In genomic region chr12:122975790-122976647, GRCh38 we compare ENCODE assay signal across 8 cellular contexts. TPM values are rescaled to one million over a fixed set of nuclear protein-coding genes. Genes with fewer than 3 reads are reported as not detected.
DNase-seq lines count a peak whose midpoint lies in the region; ATAC-seq and TF ChIP-seq lines count a peak whose summit lies in the region.

No MANE protein-coding gene starts in this region.

- H3K27ac ChIP-seq in GM23248 (peak overlapping the region; percentile 93), Panc1 (ENCODE audit: low read length) (peak overlapping the region; percentile 98), epithelial cell of prostate (peak overlapping the region; percentile 90), trophoblast cell (ENCODE audit: low read depth, low read length) (no peak overlapping the region)

- H4K8ac ChIP-seq in trophoblast cell (ENCODE audit: low read depth, low read length): peak overlapping the region; percentile 75

- peak overlapping the region; percentile 18 for H3K18ac ChIP-seq in trophoblast cell (ENCODE audit: low read length)

- H3K79me1 ChIP-seq in trophoblast cell (ENCODE audit: low read length): peaks cover 18% of the 10 kb centered on the region

- H3K14ac ChIP-seq in trophoblast cell (ENCODE audit: low read length): peak overlapping the region; percentile 77

- intact Hi-C loops in Panc1 (cut with micrococcal nuclease; ENCODE audit: unreplicated experiment): no loop called here

- CTCF ChIA-PET in Panc1 (lab: Charles Lee): no interaction called here

- no peak for TF ChIP-seq CTCF in Panc1 (IDR thresholded peaks at IDR 0.05)

- H3K9me2 ChIP-seq in GM23248 (ENCODE audit: insufficient read depth): no peaks in the 10 kb centered on the region

- H3K4me2 ChIP-seq in GM23248 (ENCODE audit: unreplicated experiment) (peak overlapping the region; percentile 99), trophoblast cell (ENCODE audit: low read length) (peak overlapping the region; percentile 94)

- DNase-seq in GM23248 (peak; percentile 53), Panc1 (ENCODE audit: low read depth, low spot score) (no peak), epithelial cell of prostate (ENCODE audit: low read depth, low spot score) (no peak), trophoblast cell (no peak), NCI-H2196 treated with DMSO at 0.1 percent for 48 hours (lab: John Stamatoyannopoulos, UW; ENCODE audit: unreplicated experiment) (no peak), GOT3 (lab: John Stamatoyannopoulos, UW) (no peak)

- H3F3A ChIP-seq in GM23248 (ENCODE audit: insufficient read depth): no peaks in the 10 kb centered on the region

- peak overlapping the region; percentile 95 for H3K4me3 ChIP-seq in GM23248
- H3K4me3 ChIP-seq in Panc1 (ENCODE audit: low read depth in 2 of 2, low read length in 2 of 2): peak overlapping the region; percentile 95 to 98
- peak overlapping the region; percentile 100 for H3K4me3 ChIP-seq in trophoblast cell (ENCODE audit: low read depth, low read length)

- H3K9ac ChIP-seq in GM23248 (peak overlapping the region; percentile 97), trophoblast cell (ENCODE audit: low read length) (peak overlapping the region; percentile 98)

- no peaks in the 10 kb centered on the region for H3K27me3 ChIP-seq in GM23248 (replicated peaks; ENCODE audit: insufficient read depth)
- no peaks in the 10 kb centered on the region for H3K27me3 ChIP-seq in Panc1 (ENCODE audit: control insufficient read depth, insufficient read depth, low read length)
- H3K27me3 ChIP-seq in trophoblast cell (ENCODE audit: insufficient read depth, low read length): no peaks in the 10 kb centered on the region

- in situ Hi-C loops in GM23248 (cut with MboI): no loop called here
- in situ Hi-C loops in Panc1 (cut with HindIII; ENCODE audit: low pct_unique_long_range_greater_than_20kb, low sequenced_read_pairs): no loop called here

- no peak overlapping the region for H2BK12ac ChIP-seq in trophoblast cell (ENCODE audit: low read length)

- H4K12ac ChIP-seq in trophoblast cell (ENCODE audit: low read depth, low read length): peak overlapping the region; percentile 21

- peak overlapping the region; percentile 49 for H3K4ac ChIP-seq in trophoblast cell (ENCODE audit: low read depth, low read length)

- H4K91ac ChIP-seq in trophoblast cell (ENCODE audit: low read depth, low read length): peak overlapping the region; percentile 22

- WGBS in GM23248 (ENCODE audit: low coverage in 1 of 2, low lambda C conversion rate in 2 of 2, missing lambda C conversion rate in 2 of 2), 2 experiments: 5 to 7% methylated on average over 8 of the region's 8 CpGs
- WGBS in trophoblast cell (ENCODE audit: extremely low coverage, insufficient coverage, insufficient read length): no CpG with 5 or more reads among the region's 8 CpGs

- H2AK5ac ChIP-seq in trophoblast cell (ENCODE audit: low read length): peak overlapping the region; percentile 44

- H3K4me1 ChIP-seq in GM23248 (ENCODE audit: insufficient read depth) (peaks cover 7% of the 10 kb centered on the region), Panc1 (ENCODE audit: control insufficient read depth, insufficient read depth, low read length) (peaks cover 19% of the 10 kb centered on the region), trophoblast cell (ENCODE audit: control insufficient read depth in 1 of 2, insufficient read depth in 2 of 2, low read length in 2 of 2) (peaks cover 18 to 20% of the 10 kb centered on the region in 2 experiments)

- H3K23ac ChIP-seq in trophoblast cell (ENCODE audit: low read length): no peak overlapping the region

- peaks cover 54% of the 10 kb centered on the region for H3K79me2 ChIP-seq in GM23248 (ENCODE audit: insufficient read depth)
- H3K79me2 ChIP-seq in trophoblast cell (ENCODE audit: control insufficient read depth, insufficient read depth, low read length, poor library complexity): peaks cover 17% of the 10 kb centered on the region

- H2BK5ac ChIP-seq in trophoblast cell (ENCODE audit: low read depth, low read length, poor library complexity): no peak overlapping the region

- H3K36me3 ChIP-seq in GM23248 (ENCODE audit: low read depth): no peaks in the 10 kb centered on the region
- H3K36me3 ChIP-seq in Panc1 (ENCODE audit: control insufficient read depth, insufficient read depth, low read length): peaks cover 7% of the 10 kb centered on the region; the same call in 1 of the 2 replicates
- H3K36me3 ChIP-seq in trophoblast cell (ENCODE audit: control insufficient read depth in 1 of 2, insufficient read depth in 2 of 2, low read length in 2 of 2): peaks cover 16 to 19% of the 10 kb centered on the region in 2 experiments

- no TSS peak for BruUV-seq in Panc1 (replicated peaks; lab: Mats Ljungman, UMichigan)

- H4K20me1 ChIP-seq in GM23248 (ENCODE audit: insufficient read depth): no peaks in the 10 kb centered on the region

- H2AFZ ChIP-seq in GM23248: peak overlapping the region; percentile 100
- no peak overlapping the region for H2AFZ ChIP-seq in trophoblast cell (ENCODE audit: insufficient read depth, low read length, poor library complexity)

- H2BK120ac ChIP-seq in trophoblast cell (ENCODE audit: insufficient read depth, low read length, poor library complexity): peak overlapping the region; percentile 16

- H3K9me3 ChIP-seq in GM23248 (ENCODE audit: low read depth) (no peaks in the 10 kb centered on the region), Panc1 (ENCODE audit: control insufficient read depth, insufficient read depth, low read depth, low read length) (no peaks in the 10 kb centered on the region), trophoblast cell (ENCODE audit: insufficient read depth, low read depth, low read length) (peaks cover 2% of the 10 kb centered on the region)

- ATAC-seq in Panc1 (no peak), GM21390 (IDR thresholded peaks at IDR 0.05; ENCODE audit: unreplicated experiment) (no peak), GM18520 (IDR thresholded peaks at IDR 0.05; ENCODE audit: unreplicated experiment) (no peak)

- POLR2A ChIA-PET in Panc1 (lab: Charles Lee): interaction anchor here (0.5 kb wide), 1 partner anchor 96 kb away, joined by 3 read pairs; no protein-coding TSS in a partner anchor

RNA-seq across cellular contexts. Expression of gene OGFOD2, which starts 1.0 kb away (rescaled TPM):
- 11.9 and 28.3 TPM in 2 replicates for total RNA-seq in GM23248 (2014; rRNA removed; shearing (Covaris generic))
- 12.8 and 15.4 TPM in 2 replicates for polyA plus RNA-seq in GM23248 (2016; fragmentation: Nextera tagmentation; extraction: Ambion mirVana)
- 32.0 TPM for total RNA-seq in Panc1 (2021; ENCODE audit: unreplicated experiment)
- polyA plus RNA-seq in Panc1 (2012; ENCODE audit: insufficient read length): 37.7 TPM
- polyA plus RNA-seq in trophoblast cell (2013): 5.6 and 6.0 TPM in 2 replicates

RNA-seq across cellular contexts. Expression of gene ARL6IP4, which starts 4.5 kb away (rescaled TPM):
- 118 and 150 TPM in 2 replicates for total RNA-seq in GM23248 (2014; rRNA removed; shearing (Covaris generic))
- polyA plus RNA-seq in GM23248 (2016; fragmentation: Nextera tagmentation; extraction: Ambion mirVana): 251 and 259 TPM in 2 replicates
- total RNA-seq in Panc1 (2021; ENCODE audit: unreplicated experiment): 184 TPM
- 324 TPM for polyA plus RNA-seq in Panc1 (2012; ENCODE audit: insufficient read length)
- polyA plus RNA-seq in trophoblast cell (2013): 121 and 122 TPM in 2 replicates

RNA-seq across cellular contexts. Expression of gene ABCB9, which starts 9.8 kb away (rescaled TPM):
- total RNA-seq in GM23248 (2014; rRNA removed; shearing (Covaris generic)): 4.0 and 4.4 TPM in 2 replicates
- 2.2 and 4.4 TPM in 2 replicates for polyA plus RNA-seq in GM23248 (2016; fragmentation: Nextera tagmentation; extraction: Ambion mirVana)
- 32.7 TPM for total RNA-seq in Panc1 (2021; ENCODE audit: unreplicated experiment)
- polyA plus RNA-seq in Panc1 (2012; ENCODE audit: insufficient read length): 31.5 TPM
- 2.4 TPM in 2 replicates for polyA plus RNA-seq in trophoblast cell (2013)
